ENCODE assay signal across 1 cellular context in the genomic region with DNA sequence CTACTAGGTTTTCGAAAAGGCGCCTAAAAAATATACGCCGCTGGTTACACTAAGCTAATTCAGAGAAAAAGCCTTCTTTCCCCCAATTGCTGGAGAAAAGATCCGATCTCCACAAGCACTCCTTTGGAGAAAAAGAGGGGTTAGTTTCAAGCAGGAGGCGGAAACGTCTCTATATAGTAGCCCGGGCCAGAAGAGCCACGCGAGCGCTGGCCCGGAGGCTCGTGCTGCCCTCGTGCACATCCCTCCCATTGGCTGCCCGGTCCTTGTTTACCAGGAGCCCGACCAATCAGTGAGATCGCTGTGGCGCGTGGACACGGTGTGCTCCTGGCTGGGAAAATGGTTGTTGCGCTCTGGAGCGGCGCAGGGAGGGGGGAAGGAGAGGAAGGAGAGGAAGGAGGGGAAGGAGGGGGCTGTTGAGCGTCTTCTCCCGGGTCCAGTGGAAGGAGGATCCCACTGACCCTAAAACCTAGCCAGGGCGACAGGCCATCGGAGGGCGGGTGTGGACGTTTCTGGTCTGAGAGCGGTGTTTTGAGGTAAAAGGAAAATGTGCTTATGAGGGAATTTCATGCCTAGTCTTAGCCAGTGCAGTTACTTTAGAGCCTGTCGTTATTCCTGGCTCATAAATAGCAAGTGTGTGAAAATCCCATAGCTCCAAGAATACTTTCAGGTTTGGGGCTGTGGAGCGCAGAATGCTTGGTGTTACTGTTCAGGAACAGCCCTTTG.
TF ChIP-seq lines count a peak whose summit lies in the region.

A gene with protein sequence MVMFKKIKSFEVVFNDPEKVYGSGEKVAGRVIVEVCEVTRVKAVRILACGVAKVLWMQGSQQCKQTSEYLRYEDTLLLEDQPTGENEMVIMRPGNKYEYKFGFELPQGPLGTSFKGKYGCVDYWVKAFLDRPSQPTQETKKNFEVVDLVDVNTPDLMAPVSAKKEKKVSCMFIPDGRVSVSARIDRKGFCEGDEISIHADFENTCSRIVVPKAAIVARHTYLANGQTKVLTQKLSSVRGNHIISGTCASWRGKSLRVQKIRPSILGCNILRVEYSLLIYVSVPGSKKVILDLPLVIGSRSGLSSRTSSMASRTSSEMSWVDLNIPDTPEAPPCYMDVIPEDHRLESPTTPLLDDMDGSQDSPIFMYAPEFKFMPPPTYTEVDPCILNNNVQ (minus strand): TSS at position 147 of the 723 bp plus-strand sequence. CDS start 313 bp downstream, outside the sequence.

TF ChIP-seq in GM12878, 131 proteins besides CTCF, POLR2A, EP300 and RAD21 (continued from another document and continues in another):
- TF ChIP-seq CEBPZ (IDR thresholded peaks at IDR 0.05; ENCODE audit: low read depth, low read length) (no peak), ZNF217 (IDR thresholded peaks at IDR 0.05) (no peak), RELA (IDR thresholded peaks at IDR 0.05; ENCODE audit: borderline replicate concordance, partially characterized antibody) (peak; percentile 57), CBFB (IDR thresholded peaks at IDR 0.05; ENCODE audit: low read depth) (peak; percentile 99), BCL11A (IDR thresholded peaks at IDR 0.05; ENCODE audit: low read depth, low read length) (no peak), ZSCAN29 (IDR thresholded peaks at IDR 0.05) (no peak), CREB1 (IDR thresholded peaks at IDR 0.05; ENCODE audit: low read depth) (peak; percentile 27; the same call in 1 of the 2 replicates), IRF5 (IDR thresholded peaks at IDR 0.05; ENCODE audit: borderline replicate concordance) (no peak), RBBP5 (conservative IDR thresholded peaks at IDR 0.05) (no peak), ZNF687 (IDR thresholded peaks at IDR 0.05) (peak; percentile 94), HSF1 (IDR thresholded peaks at IDR 0.05; ENCODE audit: low read depth, low read length) (no peak), ZNF207 (IDR thresholded peaks at IDR 0.05; ENCODE audit: borderline replicate concordance) (no peak; the same call in 1 of the 2 replicates), ZBED1 (IDR thresholded peaks at IDR 0.05; ENCODE audit: borderline replicate concordance) (peak; percentile 93), IKZF2 (IDR thresholded peaks at IDR 0.05) (peak; percentile 91), STAT1 (conservative IDR thresholded peaks at IDR 0.05) (no peak), LARP7 (IDR thresholded peaks at IDR 0.05) (no peak), NFIC (IDR thresholded peaks at IDR 0.05; ENCODE audit: low read depth, low read length) (no peak), CREM (IDR thresholded peaks at IDR 0.05; ENCODE audit: low read depth) (0 out of 2 replicates have a peak, but pooled peaks have one; percentile 28), ESRRA (IDR thresholded peaks at IDR 0.05; ENCODE audit: low read length) (0 out of 2 replicates have a peak, but pooled peaks have one; percentile 32), ZNF622 (IDR thresholded peaks at IDR 0.05) (no peak), POU2F2 (IDR thresholded peaks at IDR 0.05; ENCODE audit: borderline replicate concordance, low read depth, low read length) (peak; percentile 86), BHLHE40 (IDR thresholded peaks at IDR 0.05; ENCODE audit: borderline replicate concordance in 1 of 2, low read depth in 2 of 2, low read length in 1 of 2) (peak; percentile 98 to 99), STAT3 (IDR thresholded peaks at IDR 0.05; ENCODE audit: low read depth, low read length) (no peak), MEF2A (IDR thresholded peaks at IDR 0.05; ENCODE audit: insufficient read depth, low read depth, low read length) (peak; percentile 71; the same call in 1 of the 2 replicates), RUNX3 (IDR thresholded peaks at IDR 0.05; ENCODE audit: low read length) (peak; percentile 68; the same call in 1 of the 2 replicates), KAT2A (conservative IDR thresholded peaks at IDR 0.05; ENCODE audit: control insufficient read depth, low read depth, low read length) (no peak), ATF2 (IDR thresholded peaks at IDR 0.05; ENCODE audit: low read length) (0 out of 2 replicates have a peak, but pooled peaks have one; percentile 50)
- TF ChIP-seq, protein P1, sequence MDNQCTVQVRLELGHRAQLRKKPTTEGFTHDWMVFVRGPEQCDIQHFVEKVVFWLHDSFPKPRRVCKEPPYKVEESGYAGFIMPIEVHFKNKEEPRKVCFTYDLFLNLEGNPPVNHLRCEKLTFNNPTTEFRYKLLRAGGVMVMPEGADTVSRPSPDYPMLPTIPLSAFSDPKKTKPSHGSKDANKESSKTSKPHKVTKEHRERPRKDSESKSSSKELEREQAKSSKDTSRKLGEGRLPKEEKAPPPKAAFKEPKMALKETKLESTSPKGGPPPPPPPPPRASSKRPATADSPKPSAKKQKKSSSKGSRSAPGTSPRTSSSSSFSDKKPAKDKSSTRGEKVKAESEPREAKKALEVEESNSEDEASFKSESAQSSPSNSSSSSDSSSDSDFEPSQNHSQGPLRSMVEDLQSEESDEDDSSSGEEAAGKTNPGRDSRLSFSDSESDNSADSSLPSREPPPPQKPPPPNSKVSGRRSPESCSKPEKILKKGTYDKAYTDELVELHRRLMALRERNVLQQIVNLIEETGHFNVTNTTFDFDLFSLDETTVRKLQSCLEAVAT (IDR thresholded peaks at IDR 0.05), result no peak; the same call in 1 of the 2 replicates
- TF ChIP-seq, protein P2, sequence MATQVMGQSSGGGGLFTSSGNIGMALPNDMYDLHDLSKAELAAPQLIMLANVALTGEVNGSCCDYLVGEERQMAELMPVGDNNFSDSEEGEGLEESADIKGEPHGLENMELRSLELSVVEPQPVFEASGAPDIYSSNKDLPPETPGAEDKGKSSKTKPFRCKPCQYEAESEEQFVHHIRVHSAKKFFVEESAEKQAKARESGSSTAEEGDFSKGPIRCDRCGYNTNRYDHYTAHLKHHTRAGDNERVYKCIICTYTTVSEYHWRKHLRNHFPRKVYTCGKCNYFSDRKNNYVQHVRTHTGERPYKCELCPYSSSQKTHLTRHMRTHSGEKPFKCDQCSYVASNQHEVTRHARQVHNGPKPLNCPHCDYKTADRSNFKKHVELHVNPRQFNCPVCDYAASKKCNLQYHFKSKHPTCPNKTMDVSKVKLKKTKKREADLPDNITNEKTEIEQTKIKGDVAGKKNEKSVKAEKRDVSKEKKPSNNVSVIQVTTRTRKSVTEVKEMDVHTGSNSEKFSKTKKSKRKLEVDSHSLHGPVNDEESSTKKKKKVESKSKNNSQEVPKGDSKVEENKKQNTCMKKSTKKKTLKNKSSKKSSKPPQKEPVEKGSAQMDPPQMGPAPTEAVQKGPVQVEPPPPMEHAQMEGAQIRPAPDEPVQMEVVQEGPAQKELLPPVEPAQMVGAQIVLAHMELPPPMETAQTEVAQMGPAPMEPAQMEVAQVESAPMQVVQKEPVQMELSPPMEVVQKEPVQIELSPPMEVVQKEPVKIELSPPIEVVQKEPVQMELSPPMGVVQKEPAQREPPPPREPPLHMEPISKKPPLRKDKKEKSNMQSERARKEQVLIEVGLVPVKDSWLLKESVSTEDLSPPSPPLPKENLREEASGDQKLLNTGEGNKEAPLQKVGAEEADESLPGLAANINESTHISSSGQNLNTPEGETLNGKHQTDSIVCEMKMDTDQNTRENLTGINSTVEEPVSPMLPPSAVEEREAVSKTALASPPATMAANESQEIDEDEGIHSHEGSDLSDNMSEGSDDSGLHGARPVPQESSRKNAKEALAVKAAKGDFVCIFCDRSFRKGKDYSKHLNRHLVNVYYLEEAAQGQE (IDR thresholded peaks at IDR 0.05; ENCODE audit: low read depth, low read length), result no peak
